1 cellular context compared by ENCODE assay signal in the genomic region with DNA sequence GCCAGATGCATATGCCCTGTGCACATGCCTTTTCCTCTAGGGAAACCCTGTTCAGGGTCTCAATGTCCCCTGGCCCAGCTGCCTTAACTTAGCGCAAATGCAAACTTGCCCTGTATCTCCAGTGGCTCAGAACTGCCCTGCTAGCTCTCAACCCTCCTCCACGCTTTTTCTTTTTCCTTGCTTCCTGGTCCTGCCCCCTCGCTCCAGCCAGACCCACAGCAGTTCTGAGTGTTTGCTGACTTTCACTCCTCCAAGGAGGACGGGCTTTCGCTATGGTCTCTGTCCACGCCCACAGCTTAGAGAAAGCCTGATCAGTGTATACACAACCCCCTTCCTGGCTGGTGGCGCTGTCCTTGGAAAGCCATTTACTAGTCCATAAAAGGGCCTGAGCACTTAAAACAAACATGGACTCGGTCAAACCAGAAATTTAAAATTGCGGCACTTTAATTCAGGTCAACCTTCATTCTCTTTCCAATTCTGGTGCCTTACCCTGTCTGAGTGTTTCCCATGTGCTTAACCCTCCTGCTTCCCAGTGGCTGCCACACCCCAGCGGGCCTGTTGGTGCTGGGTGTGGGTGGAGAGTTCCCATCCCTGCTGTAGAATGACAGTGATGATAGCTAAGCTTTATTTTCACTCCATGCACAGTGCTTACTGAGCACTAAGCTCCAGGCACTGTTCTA.
TF ChIP-seq lines count a peak whose summit lies in the region.

No MANE protein-coding gene starts in this region.

TF ChIP-seq in K562, 482 proteins besides CTCF, POLR2A, EP300 and RAD21 (continued from another document and continues in another):
- TF ChIP-seq NELFE (IDR thresholded peaks at IDR 0.05; ENCODE audit: insufficient read depth, insufficient read length) (no peak), HDAC6 (IDR thresholded peaks at IDR 0.05; ENCODE audit: low read depth, low read length) (no peak), KAT7 (CRISPR knock-in tag; IDR thresholded peaks at IDR 0.05; ENCODE audit: borderline replicate concordance) (no peak), FOXP1 (CRISPR knock-in tag; IDR thresholded peaks at IDR 0.05) (no peak), FOSL1 (tag; conservative IDR thresholded peaks at IDR 0.05) (no peak), RBM34 (IDR thresholded peaks at IDR 0.05; ENCODE audit: borderline replicate concordance, insufficient read depth, low read length) (no peak), HMG20A (CRISPR knock-in tag; conservative IDR thresholded peaks at IDR 0.05) (no peak), HNRNPL (IDR thresholded peaks at IDR 0.05; ENCODE audit: low read depth, low read length) (no peak), MBD2 (IDR thresholded peaks at IDR 0.05; ENCODE audit: borderline replicate concordance, low read depth) (no peak), ESRRB (CRISPR knock-in tag; IDR thresholded peaks at IDR 0.05; ENCODE audit: borderline replicate concordance) (no peak), NONO (IDR thresholded peaks at IDR 0.05; ENCODE audit: low read depth in 2 of 2, low read length in 1 of 2) (no peak), ZNF239 (CRISPR knock-in tag; IDR thresholded peaks at IDR 0.05) (no peak), BACH1 (tag; IDR thresholded peaks at IDR 0.05) (peak; percentile 19; the same call in 1 of the 2 replicates), DDX20 (tag; IDR thresholded peaks at IDR 0.05; ENCODE audit: low read depth) (no peak), KLF10 (CRISPR knock-in tag; IDR thresholded peaks at IDR 0.05) (no peak), MTA3 (IDR thresholded peaks at IDR 0.05; ENCODE audit: borderline replicate concordance) (peak; percentile 68; the same call in 1 of the 2 replicates), ZNF143 (CRISPR knock-in tag; IDR thresholded peaks at IDR 0.05) (no peak), BMI1 (IDR thresholded peaks at IDR 0.05; ENCODE audit: low read length) (no peak), ZNF436 (CRISPR knock-in tag; IDR thresholded peaks at IDR 0.05) (no peak), ZNF561 (CRISPR knock-in tag; conservative IDR thresholded peaks at IDR 0.05) (no peak), RB1 (IDR thresholded peaks at IDR 0.05; ENCODE audit: low read depth) (no peak), POLR2B (IDR thresholded peaks at IDR 0.05; ENCODE audit: low read depth, partially characterized antibody) (peak; percentile 49), MAZ (CRISPR knock-in tag; conservative IDR thresholded peaks at IDR 0.05 in 1 of 2, IDR thresholded peaks at IDR 0.05 in 1 of 2) (peak in 1 of 2 experiments; percentile 60; a peak in 1 of 4 replicates), YY1 (IDR thresholded peaks at IDR 0.05; ENCODE audit: borderline replicate concordance in 1 of 3, control insufficient read depth in 1 of 3, extremely low read depth in 1 of 3, insufficient read depth in 3 of 3, insufficient read length in 1 of 3, insufficient replicate concordance in 2 of 3, low read depth in 1 of 3, low read length in 2 of 3) (peak in 1 of 3 experiments; percentile 42), TCF7 (IDR thresholded peaks at IDR 0.05; ENCODE audit: borderline replicate concordance) (no peak), XRCC5 (IDR thresholded peaks at IDR 0.05; ENCODE audit: low read depth, low read length) (no peak), ZNF146 (CRISPR knock-in tag; IDR thresholded peaks at IDR 0.05; ENCODE audit: unreplicated experiment) (no peak), CREB1 (IDR thresholded peaks at IDR 0.05) (no peak), CREB1 (CRISPR knock-in tag; IDR thresholded peaks at IDR 0.05) (no peak), ARID2 (IDR thresholded peaks at IDR 0.05) (no peak), ZNF778 (CRISPR knock-in tag; IDR thresholded peaks at IDR 0.05) (no peak), PRMT5 (CRISPR knock-in tag; IDR thresholded peaks at IDR 0.05) (no peak), SAFB (IDR thresholded peaks at IDR 0.05; ENCODE audit: borderline replicate concordance, low read depth, low read length) (no peak), MYBL2 (IDR thresholded peaks at IDR 0.05; ENCODE audit: low read depth) (no peak), MYBL2 (CRISPR knock-in tag; IDR thresholded peaks at IDR 0.05; ENCODE audit: borderline replicate concordance) (no peak), GTF2A2 (tag; IDR thresholded peaks at IDR 0.05) (no peak), ELF1 (tag; IDR thresholded peaks at IDR 0.05) (0 out of 2 replicates have a peak, but pooled peaks have one; percentile 72), PRPF4 (IDR thresholded peaks at IDR 0.05; ENCODE audit: insufficient read depth, low read depth, low read length, poor library complexity, severe bottlenecking) (no peak), ZNF785 (CRISPR knock-in tag; IDR thresholded peaks at IDR 0.05) (no peak), ZNF174 (CRISPR knock-in tag; IDR thresholded peaks at IDR 0.05) (no peak), ZNF507 (tag; conservative IDR thresholded peaks at IDR 0.05) (no peak), SRF (CRISPR knock-in tag; IDR thresholded peaks at IDR 0.05) (peak in 1 of 2 experiments; percentile 92; a peak in 2 of 4 replicates), FOXJ3 (CRISPR knock-in tag; IDR thresholded peaks at IDR 0.05) (no peak), ZNF76 (CRISPR knock-in tag; IDR thresholded peaks at IDR 0.05; ENCODE audit: borderline replicate concordance) (no peak)
- TF ChIP-seq, protein P1, sequence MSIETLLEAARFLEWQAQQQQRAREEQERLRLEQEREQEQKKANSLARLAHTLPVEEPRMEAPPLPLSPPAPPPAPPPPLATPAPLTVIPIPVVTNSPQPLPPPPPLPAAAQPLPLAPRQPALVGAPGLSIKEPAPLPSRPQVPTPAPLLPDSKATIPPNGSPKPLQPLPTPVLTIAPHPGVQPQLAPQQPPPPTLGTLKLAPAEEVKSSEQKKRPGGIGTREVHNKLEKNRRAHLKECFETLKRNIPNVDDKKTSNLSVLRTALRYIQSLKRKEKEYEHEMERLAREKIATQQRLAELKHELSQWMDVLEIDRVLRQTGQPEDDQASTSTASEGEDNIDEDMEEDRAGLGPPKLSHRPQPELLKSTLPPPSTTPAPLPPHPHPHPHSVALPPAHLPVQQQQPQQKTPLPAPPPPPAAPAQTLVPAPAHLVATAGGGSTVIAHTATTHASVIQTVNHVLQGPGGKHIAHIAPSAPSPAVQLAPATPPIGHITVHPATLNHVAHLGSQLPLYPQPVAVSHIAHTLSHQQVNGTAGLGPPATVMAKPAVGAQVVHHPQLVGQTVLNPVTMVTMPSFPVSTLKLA (conservative IDR thresholded peaks at IDR 0.05) = peak; percentile 53 to 80; a peak in 3 of 4 replicates
- TF ChIP-seq, protein P2, sequence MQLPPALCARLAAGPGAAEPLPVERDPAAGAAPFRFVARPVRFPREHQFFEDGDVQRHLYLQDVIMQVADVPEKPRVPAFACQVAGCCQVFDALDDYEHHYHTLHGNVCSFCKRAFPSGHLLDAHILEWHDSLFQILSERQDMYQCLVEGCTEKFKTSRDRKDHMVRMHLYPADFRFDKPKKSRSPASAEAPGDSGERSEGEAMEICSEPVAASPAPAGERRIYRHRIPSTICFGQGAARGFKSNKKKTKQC (CRISPR knock-in tag; IDR thresholded peaks at IDR 0.05) = no peak
- TF ChIP-seq, protein P3, sequence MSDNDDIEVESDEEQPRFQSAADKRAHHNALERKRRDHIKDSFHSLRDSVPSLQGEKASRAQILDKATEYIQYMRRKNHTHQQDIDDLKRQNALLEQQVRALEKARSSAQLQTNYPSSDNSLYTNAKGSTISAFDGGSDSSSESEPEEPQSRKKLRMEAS (CRISPR knock-in tag; IDR thresholded peaks at IDR 0.05) = peak; percentile 43
- TF ChIP-seq, protein P4, sequence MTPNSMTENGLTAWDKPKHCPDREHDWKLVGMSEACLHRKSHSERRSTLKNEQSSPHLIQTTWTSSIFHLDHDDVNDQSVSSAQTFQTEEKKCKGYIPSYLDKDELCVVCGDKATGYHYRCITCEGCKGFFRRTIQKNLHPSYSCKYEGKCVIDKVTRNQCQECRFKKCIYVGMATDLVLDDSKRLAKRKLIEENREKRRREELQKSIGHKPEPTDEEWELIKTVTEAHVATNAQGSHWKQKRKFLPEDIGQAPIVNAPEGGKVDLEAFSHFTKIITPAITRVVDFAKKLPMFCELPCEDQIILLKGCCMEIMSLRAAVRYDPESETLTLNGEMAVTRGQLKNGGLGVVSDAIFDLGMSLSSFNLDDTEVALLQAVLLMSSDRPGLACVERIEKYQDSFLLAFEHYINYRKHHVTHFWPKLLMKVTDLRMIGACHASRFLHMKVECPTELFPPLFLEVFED (CRISPR knock-in tag; conservative IDR thresholded peaks at IDR 0.05) = no peak
- TF ChIP-seq, protein P5, sequence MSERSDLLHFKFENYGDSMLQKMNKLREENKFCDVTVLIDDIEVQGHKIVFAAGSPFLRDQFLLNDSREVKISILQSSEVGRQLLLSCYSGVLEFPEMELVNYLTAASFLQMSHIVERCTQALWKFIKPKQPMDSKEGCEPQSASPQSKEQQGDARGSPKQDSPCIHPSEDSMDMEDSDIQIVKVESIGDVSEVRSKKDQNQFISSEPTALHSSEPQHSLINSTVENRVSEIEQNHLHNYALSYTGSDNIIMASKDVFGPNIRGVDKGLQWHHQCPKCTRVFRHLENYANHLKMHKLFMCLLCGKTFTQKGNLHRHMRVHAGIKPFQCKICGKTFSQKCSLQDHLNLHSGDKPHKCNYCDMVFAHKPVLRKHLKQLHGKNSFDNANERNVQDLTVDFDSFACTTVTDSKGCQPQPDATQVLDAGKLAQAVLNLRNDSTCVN (CRISPR knock-in tag; IDR thresholded peaks at IDR 0.05) = 0 out of 2 replicates have a peak, but pooled peaks have one; percentile 53
- TF ChIP-seq, protein P6, sequence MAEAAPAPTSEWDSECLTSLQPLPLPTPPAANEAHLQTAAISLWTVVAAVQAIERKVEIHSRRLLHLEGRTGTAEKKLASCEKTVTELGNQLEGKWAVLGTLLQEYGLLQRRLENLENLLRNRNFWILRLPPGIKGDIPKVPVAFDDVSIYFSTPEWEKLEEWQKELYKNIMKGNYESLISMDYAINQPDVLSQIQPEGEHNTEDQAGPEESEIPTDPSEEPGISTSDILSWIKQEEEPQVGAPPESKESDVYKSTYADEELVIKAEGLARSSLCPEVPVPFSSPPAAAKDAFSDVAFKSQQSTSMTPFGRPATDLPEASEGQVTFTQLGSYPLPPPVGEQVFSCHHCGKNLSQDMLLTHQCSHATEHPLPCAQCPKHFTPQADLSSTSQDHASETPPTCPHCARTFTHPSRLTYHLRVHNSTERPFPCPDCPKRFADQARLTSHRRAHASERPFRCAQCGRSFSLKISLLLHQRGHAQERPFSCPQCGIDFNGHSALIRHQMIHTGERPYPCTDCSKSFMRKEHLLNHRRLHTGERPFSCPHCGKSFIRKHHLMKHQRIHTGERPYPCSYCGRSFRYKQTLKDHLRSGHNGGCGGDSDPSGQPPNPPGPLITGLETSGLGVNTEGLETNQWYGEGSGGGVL (CRISPR knock-in tag; IDR thresholded peaks at IDR 0.05) = no peak
- TF ChIP-seq, protein P7, sequence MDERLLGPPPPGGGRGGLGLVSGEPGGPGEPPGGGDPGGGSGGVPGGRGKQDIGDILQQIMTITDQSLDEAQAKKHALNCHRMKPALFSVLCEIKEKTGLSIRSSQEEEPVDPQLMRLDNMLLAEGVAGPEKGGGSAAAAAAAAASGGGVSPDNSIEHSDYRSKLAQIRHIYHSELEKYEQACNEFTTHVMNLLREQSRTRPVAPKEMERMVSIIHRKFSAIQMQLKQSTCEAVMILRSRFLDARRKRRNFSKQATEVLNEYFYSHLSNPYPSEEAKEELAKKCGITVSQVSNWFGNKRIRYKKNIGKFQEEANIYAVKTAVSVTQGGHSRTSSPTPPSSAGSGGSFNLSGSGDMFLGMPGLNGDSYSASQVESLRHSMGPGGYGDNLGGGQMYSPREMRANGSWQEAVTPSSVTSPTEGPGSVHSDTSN (CRISPR knock-in tag; IDR thresholded peaks at IDR 0.05; ENCODE audit: low read depth) = no peak
- TF ChIP-seq, protein P7 (tag; conservative IDR thresholded peaks at IDR 0.05; ENCODE audit: low read depth) = peak; percentile 42; the same call in 1 of the 2 replicates
- TF ChIP-seq, protein P8, sequence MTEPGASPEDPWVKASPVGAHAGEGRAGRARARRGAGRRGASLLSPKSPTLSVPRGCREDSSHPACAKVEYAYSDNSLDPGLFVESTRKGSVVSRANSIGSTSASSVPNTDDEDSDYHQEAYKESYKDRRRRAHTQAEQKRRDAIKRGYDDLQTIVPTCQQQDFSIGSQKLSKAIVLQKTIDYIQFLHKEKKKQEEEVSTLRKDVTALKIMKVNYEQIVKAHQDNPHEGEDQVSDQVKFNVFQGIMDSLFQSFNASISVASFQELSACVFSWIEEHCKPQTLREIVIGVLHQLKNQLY (CRISPR knock-in tag; conservative IDR thresholded peaks at IDR 0.05) = no peak
- TF ChIP-seq, protein P9, sequence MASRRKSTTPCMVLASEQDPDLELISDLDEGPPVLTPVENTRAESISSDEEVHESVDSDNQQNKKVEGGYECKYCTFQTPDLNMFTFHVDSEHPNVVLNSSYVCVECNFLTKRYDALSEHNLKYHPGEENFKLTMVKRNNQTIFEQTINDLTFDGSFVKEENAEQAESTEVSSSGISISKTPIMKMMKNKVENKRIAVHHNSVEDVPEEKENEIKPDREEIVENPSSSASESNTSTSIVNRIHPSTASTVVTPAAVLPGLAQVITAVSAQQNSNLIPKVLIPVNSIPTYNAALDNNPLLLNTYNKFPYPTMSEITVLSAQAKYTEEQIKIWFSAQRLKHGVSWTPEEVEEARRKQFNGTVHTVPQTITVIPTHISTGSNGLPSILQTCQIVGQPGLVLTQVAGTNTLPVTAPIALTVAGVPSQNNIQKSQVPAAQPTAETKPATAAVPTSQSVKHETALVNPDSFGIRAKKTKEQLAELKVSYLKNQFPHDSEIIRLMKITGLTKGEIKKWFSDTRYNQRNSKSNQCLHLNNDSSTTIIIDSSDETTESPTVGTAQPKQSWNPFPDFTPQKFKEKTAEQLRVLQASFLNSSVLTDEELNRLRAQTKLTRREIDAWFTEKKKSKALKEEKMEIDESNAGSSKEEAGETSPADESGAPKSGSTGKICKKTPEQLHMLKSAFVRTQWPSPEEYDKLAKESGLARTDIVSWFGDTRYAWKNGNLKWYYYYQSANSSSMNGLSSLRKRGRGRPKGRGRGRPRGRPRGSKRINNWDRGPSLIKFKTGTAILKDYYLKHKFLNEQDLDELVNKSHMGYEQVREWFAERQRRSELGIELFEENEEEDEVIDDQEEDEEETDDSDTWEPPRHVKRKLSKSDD (conservative IDR thresholded peaks at IDR 0.05; ENCODE audit: low read length) = no peak
- TF ChIP-seq, protein P10, sequence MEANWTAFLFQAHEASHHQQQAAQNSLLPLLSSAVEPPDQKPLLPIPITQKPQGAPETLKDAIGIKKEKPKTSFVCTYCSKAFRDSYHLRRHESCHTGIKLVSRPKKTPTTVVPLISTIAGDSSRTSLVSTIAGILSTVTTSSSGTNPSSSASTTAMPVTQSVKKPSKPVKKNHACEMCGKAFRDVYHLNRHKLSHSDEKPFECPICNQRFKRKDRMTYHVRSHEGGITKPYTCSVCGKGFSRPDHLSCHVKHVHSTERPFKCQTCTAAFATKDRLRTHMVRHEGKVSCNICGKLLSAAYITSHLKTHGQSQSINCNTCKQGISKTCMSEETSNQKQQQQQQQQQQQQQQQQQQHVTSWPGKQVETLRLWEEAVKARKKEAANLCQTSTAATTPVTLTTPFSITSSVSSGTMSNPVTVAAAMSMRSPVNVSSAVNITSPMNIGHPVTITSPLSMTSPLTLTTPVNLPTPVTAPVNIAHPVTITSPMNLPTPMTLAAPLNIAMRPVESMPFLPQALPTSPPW (CRISPR knock-in tag; IDR thresholded peaks at IDR 0.05) = peak; percentile 45
